In genomic region chr1:150272379-150272840, GRCh38 we compare ENCODE assay signal across 1 cellular context.
TF ChIP-seq lines count a peak whose summit lies in the region.

TSS of gene C1orf54 (plus strand) at chr1:150272790. CDS start at chr1:150272818, 28 bp downstream.

TF ChIP-seq in HepG2, 621 proteins besides CTCF, POLR2A, EP300 and RAD21 (continued from another document):
- TF ChIP-seq CREB3 (CRISPR knock-in tag; IDR thresholded peaks at IDR 0.05) (no peak), KLF6 (CRISPR knock-in tag; IDR thresholded peaks at IDR 0.05) (no peak), HCFC1 (IDR thresholded peaks at IDR 0.05; ENCODE audit: low read depth, low read length) (no peak), SMYD3 (CRISPR knock-in tag; IDR thresholded peaks at IDR 0.05) (no peak), ZKSCAN8 (CRISPR knock-in tag; IDR thresholded peaks at IDR 0.05; ENCODE audit: borderline replicate concordance) (no peak), JUND (CRISPR knock-in tag; IDR thresholded peaks at IDR 0.05) (no peak), HNRNPUL1 (IDR thresholded peaks at IDR 0.05; ENCODE audit: low read depth, low read length) (no peak), ZNF652 (CRISPR knock-in tag; IDR thresholded peaks at IDR 0.05; ENCODE audit: borderline replicate concordance, low read depth) (no peak), SAFB2 (CRISPR knock-in tag; IDR thresholded peaks at IDR 0.05; ENCODE audit: borderline replicate concordance, low read depth) (no peak), CENPBD1 (CRISPR knock-in tag; IDR thresholded peaks at IDR 0.05; ENCODE audit: borderline replicate concordance, low read depth) (no peak), PRDM15 (CRISPR knock-in tag; IDR thresholded peaks at IDR 0.05) (no peak)
